ENCODE assay signal across 9 cellular contexts in the genomic region with DNA sequence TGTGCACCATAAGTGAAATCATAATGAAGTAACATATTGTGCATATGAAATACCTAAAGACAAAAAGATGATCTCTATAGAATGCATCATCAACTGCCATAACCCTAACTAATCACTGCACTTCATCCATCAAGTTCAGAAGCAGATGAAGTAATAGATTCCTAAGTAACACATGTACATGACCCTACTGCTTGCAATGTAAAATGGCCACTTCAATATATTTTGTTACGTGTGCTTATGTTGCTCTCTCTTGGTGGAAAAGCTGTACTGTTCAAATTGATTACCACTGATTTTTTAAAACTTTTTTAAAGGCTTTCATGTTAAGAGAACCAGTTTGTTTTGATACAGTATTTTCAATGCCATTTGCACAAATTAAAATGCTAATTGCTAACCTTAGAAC.
A peak's percentile ranks its signal among the peaks of the same experiment; 100 is the strongest.
DNase-seq lines count a peak whose midpoint lies in the region; ATAC-seq, FAIRE-seq and TF ChIP-seq lines count a peak whose summit lies in the region.
"Had no signal": no experiment of that assay in that cellular context is flagged by ENCODE, and none has a peak within 500 bp of the region (broad histone marks: within the 10 kb centered on the region; RNA-seq: fewer than 3 reads in every experiment).

No MANE protein-coding gene starts in this region.

- H3K9me3 ChIP-seq in WERI-Rb-1 (ENCODE audit: severe bottlenecking) (no peaks in the 10 kb centered on the region), right lobe of liver (no peaks in the 10 kb centered on the region)

- ATAC-seq in right lobe of liver: no peak
- ATAC-seq in GM21825 (IDR thresholded peaks at IDR 0.05; ENCODE audit: unreplicated experiment): no peak

- H3K4me1 ChIP-seq in right lobe of liver: peaks cover 0 to 9% (median 0%) of the 10 kb centered on the region in 4 donors

- DNase-seq in COR-L47 (lab: John Stamatoyannopoulos, UW) (peak; percentile 35), WERI-Rb-1 (no peak), right lobe of liver (no peak), activated T-cell treated with anti-CD3 and anti-CD28 coated beads for 4 hours (no peak), ecto neural progenitor cell (ENCODE audit: low spot score) (no peak), urothelium cell line (ENCODE audit: low spot score) (no peak)

- H3K27ac ChIP-seq in WERI-Rb-1: no peak overlapping the region
- H3K27ac ChIP-seq in right lobe of liver: no peak overlapping the region

- no peaks in the 10 kb centered on the region for H3K27me3 ChIP-seq in WERI-Rb-1 (ENCODE audit: insufficient read depth, low read depth, severe bottlenecking)
- no peaks in the 10 kb centered on the region for H3K27me3 ChIP-seq in right lobe of liver

- intact Hi-C loops in right lobe of liver (cut with DNase I): no loop called here

- peak; percentile 32; the same call in 1 of the 2 replicates for TF ChIP-seq CTCF in WERI-Rb-1 (IDR thresholded peaks at IDR 0.05; ENCODE audit: low read depth, low read length)
- peak; percentile 18 to 35 (median 32) for TF ChIP-seq CTCF in right lobe of liver (IDR thresholded peaks at IDR 0.05)

- H3K4me3 ChIP-seq in WERI-Rb-1 (ENCODE audit: low read depth, low read length): no peak overlapping the region
- no peak overlapping the region for H3K4me3 ChIP-seq in right lobe of liver

- FAIRE-seq in urothelium cell line (lab: Jason Lieb, UNC): no peak
- FAIRE-seq: TTC549 had no signal

- WGBS in right lobe of liver (ENCODE audit: insufficient coverage, low coverage, low lambda C conversion rate, missing lambda C conversion rate): 76% methylated on average over 1 of the region's 1 CpG

- no peak for TF ChIP-seq POLR2A in right lobe of liver (IDR thresholded peaks at IDR 0.05)

- no peak for TF ChIP-seq EP300 in Ishikawa (IDR thresholded peaks at IDR 0.05; ENCODE audit: borderline replicate concordance)

- H3K36me3 ChIP-seq in WERI-Rb-1: no peaks in the 10 kb centered on the region
- no peaks in the 10 kb centered on the region for H3K36me3 ChIP-seq in right lobe of liver

- peak; percentile 27 for TF ChIP-seq RAD21 in Ishikawa (IDR thresholded peaks at IDR 0.05; ENCODE audit: low read depth)

TF ChIP-seq in Ishikawa, 13 proteins besides CTCF, POLR2A, EP300 and RAD21:
- no peak for TF ChIP-seq TAF1 (IDR thresholded peaks at IDR 0.05; ENCODE audit: low read depth)
- no peak for TF ChIP-seq CEBPB (IDR thresholded peaks at IDR 0.05)
- TF ChIP-seq, protein P1, sequence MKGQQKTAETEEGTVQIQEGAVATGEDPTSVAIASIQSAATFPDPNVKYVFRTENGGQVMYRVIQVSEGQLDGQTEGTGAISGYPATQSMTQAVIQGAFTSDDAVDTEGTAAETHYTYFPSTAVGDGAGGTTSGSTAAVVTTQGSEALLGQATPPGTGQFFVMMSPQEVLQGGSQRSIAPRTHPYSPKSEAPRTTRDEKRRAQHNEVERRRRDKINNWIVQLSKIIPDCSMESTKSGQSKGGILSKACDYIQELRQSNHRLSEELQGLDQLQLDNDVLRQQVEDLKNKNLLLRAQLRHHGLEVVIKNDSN (IDR thresholded peaks at IDR 0.05): no peak
- TF ChIP-seq FOXM1 (IDR thresholded peaks at IDR 0.05; ENCODE audit: borderline replicate concordance, low read depth): no peak
- TF ChIP-seq CREB1 (IDR thresholded peaks at IDR 0.05; ENCODE audit: low read depth): no peak
- no peak for TF ChIP-seq NFIC (IDR thresholded peaks at IDR 0.05)
- TF ChIP-seq, protein P2, sequence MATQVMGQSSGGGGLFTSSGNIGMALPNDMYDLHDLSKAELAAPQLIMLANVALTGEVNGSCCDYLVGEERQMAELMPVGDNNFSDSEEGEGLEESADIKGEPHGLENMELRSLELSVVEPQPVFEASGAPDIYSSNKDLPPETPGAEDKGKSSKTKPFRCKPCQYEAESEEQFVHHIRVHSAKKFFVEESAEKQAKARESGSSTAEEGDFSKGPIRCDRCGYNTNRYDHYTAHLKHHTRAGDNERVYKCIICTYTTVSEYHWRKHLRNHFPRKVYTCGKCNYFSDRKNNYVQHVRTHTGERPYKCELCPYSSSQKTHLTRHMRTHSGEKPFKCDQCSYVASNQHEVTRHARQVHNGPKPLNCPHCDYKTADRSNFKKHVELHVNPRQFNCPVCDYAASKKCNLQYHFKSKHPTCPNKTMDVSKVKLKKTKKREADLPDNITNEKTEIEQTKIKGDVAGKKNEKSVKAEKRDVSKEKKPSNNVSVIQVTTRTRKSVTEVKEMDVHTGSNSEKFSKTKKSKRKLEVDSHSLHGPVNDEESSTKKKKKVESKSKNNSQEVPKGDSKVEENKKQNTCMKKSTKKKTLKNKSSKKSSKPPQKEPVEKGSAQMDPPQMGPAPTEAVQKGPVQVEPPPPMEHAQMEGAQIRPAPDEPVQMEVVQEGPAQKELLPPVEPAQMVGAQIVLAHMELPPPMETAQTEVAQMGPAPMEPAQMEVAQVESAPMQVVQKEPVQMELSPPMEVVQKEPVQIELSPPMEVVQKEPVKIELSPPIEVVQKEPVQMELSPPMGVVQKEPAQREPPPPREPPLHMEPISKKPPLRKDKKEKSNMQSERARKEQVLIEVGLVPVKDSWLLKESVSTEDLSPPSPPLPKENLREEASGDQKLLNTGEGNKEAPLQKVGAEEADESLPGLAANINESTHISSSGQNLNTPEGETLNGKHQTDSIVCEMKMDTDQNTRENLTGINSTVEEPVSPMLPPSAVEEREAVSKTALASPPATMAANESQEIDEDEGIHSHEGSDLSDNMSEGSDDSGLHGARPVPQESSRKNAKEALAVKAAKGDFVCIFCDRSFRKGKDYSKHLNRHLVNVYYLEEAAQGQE (IDR thresholded peaks at IDR 0.05; ENCODE audit: low read depth): no peak
- TF ChIP-seq YY1 (IDR thresholded peaks at IDR 0.05; ENCODE audit: low read depth): no peak
- TF ChIP-seq TCF12 (IDR thresholded peaks at IDR 0.05; ENCODE audit: low read depth): no peak
- no peak for TF ChIP-seq ZBTB7A (IDR thresholded peaks at IDR 0.05; ENCODE audit: low read depth)
- TF ChIP-seq EGR1 (IDR thresholded peaks at IDR 0.05): no peak
- TF ChIP-seq, protein P3, sequence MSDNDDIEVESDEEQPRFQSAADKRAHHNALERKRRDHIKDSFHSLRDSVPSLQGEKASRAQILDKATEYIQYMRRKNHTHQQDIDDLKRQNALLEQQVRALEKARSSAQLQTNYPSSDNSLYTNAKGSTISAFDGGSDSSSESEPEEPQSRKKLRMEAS (IDR thresholded peaks at IDR 0.05): no peak
- TF ChIP-seq TEAD4 (IDR thresholded peaks at IDR 0.05): no peak
